ENCODE assay signal across 8 cellular contexts in the genomic region with DNA sequence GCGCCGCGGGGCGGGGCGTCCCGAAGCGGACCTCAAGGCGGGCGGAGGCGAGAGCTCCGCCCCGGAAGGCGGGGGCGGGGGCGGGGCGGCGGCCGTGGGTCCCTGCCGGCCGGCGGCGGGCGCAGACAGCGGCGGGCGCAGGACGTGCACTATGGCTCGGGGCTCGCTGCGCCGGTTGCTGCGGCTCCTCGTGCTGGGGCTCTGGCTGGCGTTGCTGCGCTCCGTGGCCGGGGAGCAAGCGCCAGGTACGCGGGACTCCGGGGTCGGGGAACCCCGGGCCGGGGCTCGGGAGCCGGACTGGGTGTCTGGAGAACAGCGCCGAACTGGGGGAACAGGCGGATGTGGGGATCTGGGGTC. TPM values are rescaled to one million over a fixed set of nuclear protein-coding genes. Genes with fewer than 3 reads are reported as not detected.
DNase-seq lines count a peak whose midpoint lies in the region; ATAC-seq and TF ChIP-seq lines count a peak whose summit lies in the region.

A gene with protein sequence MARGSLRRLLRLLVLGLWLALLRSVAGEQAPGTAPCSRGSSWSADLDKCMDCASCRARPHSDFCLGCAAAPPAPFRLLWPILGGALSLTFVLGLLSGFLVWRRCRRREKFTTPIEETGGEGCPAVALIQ (plus strand): TSS at position 122 of the 357 bp plus-strand sequence. CDS start 30 bp downstream, at position 152.

- H3F3A ChIP-seq in neural cell (ENCODE audit: insufficient read depth, low read length, poor library complexity, severe bottlenecking), result no peaks in the 10 kb centered on the region

- H3K4me3 ChIP-seq in fibroblast of villous mesenchyme (ENCODE audit: low read depth, low read length) (peak within 1 kb of the TSS; percentile 70), neural cell (ENCODE audit: low read length) (peak within 1 kb of the TSS; percentile 55), thymus (ENCODE audit: low read length) (peak within 1 kb of the TSS; percentile 60)

- H3K36me3 ChIP-seq in neural cell (ENCODE audit: insufficient read depth, low read length) (no peaks in the 10 kb centered on the region), thymus (ENCODE audit: control insufficient read depth, insufficient read depth) (no peaks in the 10 kb centered on the region)

- intact Hi-C loops in Calu3 (cut with micrococcal nuclease; ENCODE audit: unreplicated experiment), result loop anchor here (1.0 kb wide), 1 partner anchor 13 kb away; no protein-coding TSS in a partner anchor

- peak within 1 kb of the TSS; percentile 5 for H3K9ac ChIP-seq in neural cell (ENCODE audit: low read length)

- peaks cover 38% of the 10 kb centered on the region for H3K27me3 ChIP-seq in neural cell (ENCODE audit: insufficient read depth, low read depth, low read length)
- peaks cover 42% of the 10 kb centered on the region for H3K27me3 ChIP-seq in thymus (ENCODE audit: control insufficient read depth, insufficient read depth)

- H3K9me3 ChIP-seq in neural cell (ENCODE audit: low read length), result no peaks in the 10 kb centered on the region
- H3K9me3 ChIP-seq in thymus (ENCODE audit: control insufficient read depth), result no peaks in the 10 kb centered on the region

- CTCF ChIA-PET in Calu3 (lab: Charles Lee), result interaction anchor here (0.7 to 7.8 kb wide), 6 partner anchors 8 to 50 kb away, joined by 3 to 126 read pairs (median 6); no protein-coding TSS in a partner anchor

- no peaks in the 10 kb centered on the region for H3K9me3 Mint-ChIP-seq in Calu3 (ENCODE audit: low read depth, unreplicated experiment)
- H3K9me3 Mint-ChIP-seq in HFFc6, result peaks cover 11% of the 10 kb centered on the region

- H3K4me1 Mint-ChIP-seq in Calu3 (ENCODE audit: low read depth, unreplicated experiment) (peaks cover 35% of the 10 kb centered on the region), HFFc6 (ENCODE audit: low read depth) (peaks cover 33% of the 10 kb centered on the region)

- no peak within 1 kb of the TSS for H2AFZ ChIP-seq in neural cell (ENCODE audit: low read depth, low read length)

- no peaks in the 10 kb centered on the region for H4K20me1 ChIP-seq in neural cell (ENCODE audit: insufficient read depth)

- H3K4me1 ChIP-seq in thymus (ENCODE audit: control insufficient read depth, insufficient read depth, low read length), result peaks cover 38% of the 10 kb centered on the region

- TF ChIP-seq CTCF in Calu3 (IDR thresholded peaks at IDR 0.05; ENCODE audit: unreplicated experiment) (peak; percentile 26), HFFc6 (IDR thresholded peaks at IDR 0.05) (no peak; the same call in 1 of the 2 replicates), fibroblast of villous mesenchyme (IDR thresholded peaks at IDR 0.05; ENCODE audit: insufficient read depth, low read depth, low read length) (no peak), neural cell (IDR thresholded peaks at IDR 0.05; ENCODE audit: poor library complexity, severe bottlenecking) (no peak)

- TF ChIP-seq EP300 in neural cell (conservative IDR thresholded peaks at IDR 0.05; ENCODE audit: poor library complexity, severe bottlenecking), result no peak

- no peaks in the 10 kb centered on the region for H3K79me2 ChIP-seq in neural cell (replicated peaks; ENCODE audit: insufficient read depth, low read length)

- no TSS peak for BruUV-seq in Calu3 (replicated peaks; lab: Mats Ljungman, UMichigan)

- H3K27ac ChIP-seq in neural cell (ENCODE audit: low read length) (no peak within 1 kb of the TSS), thymus (ENCODE audit: low read depth) (peak within 1 kb of the TSS; percentile 87)

- no peak for ATAC-seq in GM18867 (IDR thresholded peaks at IDR 0.05; ENCODE audit: unreplicated experiment)

- peak; percentile 90 for DNase-seq in Calu3
- DNase-seq in HFFc6, result peak; percentile 61
- DNase-seq in RPMI7951 (ENCODE audit: low read depth), result peak; percentile 78
- DNase-seq in activated gamma-delta T cell treated with Interleukin-2 at 50 U/mL for 16 hours, result peak; percentile 65
- DNase-seq in fibroblast of villous mesenchyme (ENCODE audit: low read depth), result peak; percentile 70

- H3K27ac Mint-ChIP-seq in Calu3 (ENCODE audit: unreplicated experiment), result peak within 1 kb of the TSS; percentile 89
- H3K27ac Mint-ChIP-seq in HFFc6, result peak within 1 kb of the TSS; percentile 98

- H3K36me3 Mint-ChIP-seq in Calu3 (ENCODE audit: insufficient read depth, unreplicated experiment), result peaks cover 67% of the 10 kb centered on the region
- H3K36me3 Mint-ChIP-seq in HFFc6 (ENCODE audit: low read depth), result peaks cover 35% of the 10 kb centered on the region

- H3K27me3 Mint-ChIP-seq in Calu3 (ENCODE audit: unreplicated experiment), result no peaks in the 10 kb centered on the region
- H3K27me3 Mint-ChIP-seq in HFFc6 (ENCODE audit: insufficient read depth), result peaks cover 35% of the 10 kb centered on the region

- no peak within 1 kb of the TSS for H3K4me2 ChIP-seq in neural cell (ENCODE audit: low read length)

- H3K4me3 Mint-ChIP-seq in Calu3 (ENCODE audit: low read depth, unreplicated experiment) (peak within 1 kb of the TSS; percentile 80), HFFc6 (peak within 1 kb of the TSS; percentile 99)

- H3K9me2 ChIP-seq in neural cell (ENCODE audit: insufficient read depth, low read length), result no peaks in the 10 kb centered on the region

- 1% methylated on average over 49 of the region's 49 CpGs for WGBS in thymus

- TF ChIP-seq RAD21 in neural cell (conservative IDR thresholded peaks at IDR 0.05), result no peak

TF ChIP-seq in neural cell, 6 proteins besides CTCF, POLR2A, EP300 and RAD21:
- TF ChIP-seq SMC3 (conservative IDR thresholded peaks at IDR 0.05; ENCODE audit: poor library complexity), result no peak
- no peak for TF ChIP-seq TAF1 (IDR thresholded peaks at IDR 0.05; ENCODE audit: low read depth)
- TF ChIP-seq, protein P1, sequence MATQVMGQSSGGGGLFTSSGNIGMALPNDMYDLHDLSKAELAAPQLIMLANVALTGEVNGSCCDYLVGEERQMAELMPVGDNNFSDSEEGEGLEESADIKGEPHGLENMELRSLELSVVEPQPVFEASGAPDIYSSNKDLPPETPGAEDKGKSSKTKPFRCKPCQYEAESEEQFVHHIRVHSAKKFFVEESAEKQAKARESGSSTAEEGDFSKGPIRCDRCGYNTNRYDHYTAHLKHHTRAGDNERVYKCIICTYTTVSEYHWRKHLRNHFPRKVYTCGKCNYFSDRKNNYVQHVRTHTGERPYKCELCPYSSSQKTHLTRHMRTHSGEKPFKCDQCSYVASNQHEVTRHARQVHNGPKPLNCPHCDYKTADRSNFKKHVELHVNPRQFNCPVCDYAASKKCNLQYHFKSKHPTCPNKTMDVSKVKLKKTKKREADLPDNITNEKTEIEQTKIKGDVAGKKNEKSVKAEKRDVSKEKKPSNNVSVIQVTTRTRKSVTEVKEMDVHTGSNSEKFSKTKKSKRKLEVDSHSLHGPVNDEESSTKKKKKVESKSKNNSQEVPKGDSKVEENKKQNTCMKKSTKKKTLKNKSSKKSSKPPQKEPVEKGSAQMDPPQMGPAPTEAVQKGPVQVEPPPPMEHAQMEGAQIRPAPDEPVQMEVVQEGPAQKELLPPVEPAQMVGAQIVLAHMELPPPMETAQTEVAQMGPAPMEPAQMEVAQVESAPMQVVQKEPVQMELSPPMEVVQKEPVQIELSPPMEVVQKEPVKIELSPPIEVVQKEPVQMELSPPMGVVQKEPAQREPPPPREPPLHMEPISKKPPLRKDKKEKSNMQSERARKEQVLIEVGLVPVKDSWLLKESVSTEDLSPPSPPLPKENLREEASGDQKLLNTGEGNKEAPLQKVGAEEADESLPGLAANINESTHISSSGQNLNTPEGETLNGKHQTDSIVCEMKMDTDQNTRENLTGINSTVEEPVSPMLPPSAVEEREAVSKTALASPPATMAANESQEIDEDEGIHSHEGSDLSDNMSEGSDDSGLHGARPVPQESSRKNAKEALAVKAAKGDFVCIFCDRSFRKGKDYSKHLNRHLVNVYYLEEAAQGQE (IDR thresholded peaks at IDR 0.05; ENCODE audit: borderline replicate concordance), result no peak
- TF ChIP-seq MXI1 (conservative IDR thresholded peaks at IDR 0.05; ENCODE audit: poor library complexity, severe bottlenecking), result no peak
- no peak for TF ChIP-seq EZH2 (IDR thresholded peaks at IDR 0.05; ENCODE audit: borderline replicate concordance, insufficient read depth, low read length, poor library complexity, severe bottlenecking)
- TF ChIP-seq POLR2AphosphoS5 (IDR thresholded peaks at IDR 0.05), result no peak

RNA-seq across cellular contexts. Expression of the gene that starts here (rescaled TPM):
- 478 and 509 TPM in 2 replicates for total RNA-seq in Calu3 (2022)
- total RNA-seq in HFFc6 (2021; fragmentation: NEBNext Ultra II Directional; extraction: Animal tissue kit (Norgen Biotek cat#: 25700)), result 100 to 1,000 TPM; 392 to 451 (median 429) TPM
- 184 and 304 TPM in 2 replicates for total RNA-seq in RPMI7951 (2014; rRNA removed; shearing (Covaris generic))
- total RNA-seq in fibroblast of villous mesenchyme, result 196 and 201 TPM in 2 replicates
- polyA plus RNA-seq in neural cell, result 2.0 and 2.3 TPM in 2 replicates
- 0.97 TPM in 1 of 2 replicates, not detected in the other for polyA minus RNA-seq in neural cell
- polyA plus RNA-seq in thymus, result 46.9 TPM

Comparison
In these comparisons a context has a peak if more than half of its experiments do, and no peak if none do; other contexts are left out.
1. RNA of the gene that starts here (polyA plus RNA-seq): 46.9 TPM in thymus (single experiment); 2.0 to 2.3 TPM in neural cell; every median in the first group is over 10 times any median in the second.
2. Peak in every context shown above with its lines, with median percentiles within 50 percentile points of each other: DNase-seq and H3K4me3 ChIP-seq.